Comparison of ENCODE assay signal across 8 cellular contexts in the genomic region with DNA sequence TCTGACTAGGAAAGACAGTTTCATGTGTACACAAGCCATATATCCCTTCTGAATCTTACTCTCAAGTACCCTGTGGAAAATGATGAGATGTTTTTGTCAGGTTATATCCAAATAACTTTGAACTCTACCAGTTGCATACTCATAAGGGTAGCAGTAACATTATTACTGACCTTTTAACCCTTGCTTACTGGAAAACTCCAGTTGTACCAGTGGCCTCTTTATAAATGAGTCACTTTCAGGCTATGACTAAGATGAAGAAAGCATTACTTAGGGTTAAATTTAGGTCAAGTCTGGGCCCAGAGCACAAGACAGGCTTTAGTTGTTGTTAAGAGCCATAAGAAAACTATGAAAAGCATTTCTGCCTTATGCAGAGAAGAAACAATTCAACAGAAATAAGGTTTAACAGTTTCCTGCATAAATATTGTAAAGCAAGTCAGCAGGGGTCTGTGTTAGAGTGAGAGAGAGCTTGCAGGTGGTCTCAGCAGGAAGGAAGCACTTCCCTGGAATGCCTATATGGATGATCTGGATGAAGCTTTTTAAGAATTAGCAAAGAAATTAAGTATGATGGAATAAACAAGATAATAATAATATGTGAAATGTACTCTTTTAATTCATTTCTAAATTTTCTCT.
DNase-seq lines count a peak whose midpoint lies in the region; ATAC-seq and TF ChIP-seq lines count a peak whose summit lies in the region.

No MANE protein-coding gene starts in this region.

- no peak overlapping the region for H3K27ac ChIP-seq in breast epithelium

- no peak overlapping the region for H3K4me3 Mint-ChIP-seq in MCF 10A (ENCODE audit: unreplicated experiment)

- H3K4me3 ChIP-seq in breast epithelium: no peak overlapping the region

- H3K4me1 ChIP-seq in breast epithelium: no peaks in the 10 kb centered on the region

- H3K36me3 Mint-ChIP-seq in MCF 10A (ENCODE audit: insufficient read depth, unreplicated experiment): no peaks in the 10 kb centered on the region

- intact Hi-C loops in MCF 10A (cut with micrococcal nuclease): no loop called here
- intact Hi-C loops in breast epithelium (cut with DNase I; ENCODE audit: low total_unique reads): no loop called here

- H3K9me3 ChIP-seq in breast epithelium: no peaks in the 10 kb centered on the region

- H3K4me1 Mint-ChIP-seq in MCF 10A (ENCODE audit: insufficient read depth, unreplicated experiment): peaks cover 8% of the 10 kb centered on the region

- H3K27me3 ChIP-seq in breast epithelium: no peaks in the 10 kb centered on the region

- H3K27ac Mint-ChIP-seq in MCF 10A (ENCODE audit: low read depth, unreplicated experiment): no peak overlapping the region

- TF ChIP-seq POLR2A in breast epithelium (IDR thresholded peaks at IDR 0.05): no peak

- CTCF ChIA-PET in MCF 10A (lab: Yijun Ruan, JAX): interaction anchor here (0.6 to 5.0 kb wide), 6 partner anchors 351 to 1084 kb away, joined by 3 to 81 read pairs (median 8); partner anchors contain the start of gene ITGA4

- TF ChIP-seq CTCF in MCF 10A (IDR thresholded peaks at IDR 0.05; ENCODE audit: unreplicated experiment) (no peak), breast epithelium (IDR thresholded peaks at IDR 0.05) (no peak)

- H3K9me3 Mint-ChIP-seq in MCF 10A (ENCODE audit: unreplicated experiment): no peaks in the 10 kb centered on the region

- peak; percentile 78 for DNase-seq in MCF 10A (ENCODE audit: unreplicated experiment)
- no peak for DNase-seq in breast epithelium (ENCODE audit: low spot score in 2 of 2)
- DNase-seq in NCI-H69 (lab: John Stamatoyannopoulos, UW): peak; percentile 45
- DNase-seq in dedifferentiated amniotic fluid mesenchymal stem cell (ENCODE audit: extremely low spot score): peak; percentile 40
- DNase-seq in D341Med (ENCODE audit: low spot score): no peak
- no peak for DNase-seq in NK-92 treated with Interleukin-12 subunit alpha and Interleukin-12 subunit beta, amount 100 ng/mL, for 24 hours (lab: John Stamatoyannopoulos, UW)
- no peak for DNase-seq in NCI-H128 (lab: John Stamatoyannopoulos, UW; ENCODE audit: unreplicated experiment)

- H3K27me3 Mint-ChIP-seq in MCF 10A (ENCODE audit: insufficient read depth, unreplicated experiment): no peaks in the 10 kb centered on the region

- H3K36me3 ChIP-seq in breast epithelium: no peaks in the 10 kb centered on the region

- ATAC-seq in HG02852 (IDR thresholded peaks at IDR 0.05; ENCODE audit: unreplicated experiment): peak; percentile 97

- POLR2A ChIA-PET in MCF 10A (lab: Yijun Ruan, JAX): interaction anchor here (0.6 kb wide), 2 partner anchors 185 to 791 kb away, joined by 3 read pairs; no protein-coding TSS in a partner anchor

- BruUV-seq in MCF 10A (replicated peaks; lab: Mats Ljungman, UMichigan): no TSS peak

Comparison
In these comparisons a context has a peak if more than half of its experiments do, and no peak if none do; other contexts are left out.
1. DNase-seq: peak in MCF 10A (single experiment), NCI-H69 (single experiment) and dedifferentiated amniotic fluid mesenchymal stem cell (single experiment); none in breast epithelium (0 of 2), D341Med (single experiment), NK-92 treated with Interleukin-12 subunit alpha and Interleukin-12 subunit beta, amount 100 ng/mL, for 24 hours (single experiment) and NCI-H128 (single experiment).